ENCODE assay signal across 29 cellular contexts in genomic region chr2:118806797-118807667, GRCh38. TPM values are rescaled to one million over a fixed set of nuclear protein-coding genes. Genes with fewer than 3 reads are reported as not detected.
DNase-seq lines count a peak whose midpoint lies in the region; ATAC-seq, FAIRE-seq and TF ChIP-seq lines count a peak whose summit lies in the region.
"Had no signal": no experiment of that assay in that cellular context is flagged by ENCODE, and none has a peak within 500 bp of the region (broad histone marks: within the 10 kb centered on the region; RNA-seq: fewer than 3 reads in every experiment).

No MANE protein-coding gene starts in this region.

- WGBS in K562 (ENCODE audit: insufficient coverage, low coverage, missing lambda C conversion rate), result 22% methylated on average over 19 of the region's 23 CpGs
- WGBS in transverse colon (ENCODE audit: low coverage in 1 of 2), 2 donors, result 20 to 69% methylated on average over 2 to 23 of the region's 23 CpGs

- H2AFZ ChIP-seq in GM23338 (peak overlapping the region; percentile 90), K562 (ENCODE audit: low read depth, low read length) (peak overlapping the region; percentile 98)

- peak; percentile 54 for ATAC-seq in GM23338
- peak; percentile 67 for ATAC-seq in K562
- ATAC-seq: activated naive CD4-positive, alpha-beta T cell treated with anti-CD3 and anti-CD28 coated beads, Interleukin-2, amount 50 U/mL, for 72 hours; activated T-helper 17 cell treated with anti-CD3 and anti-CD28 coated beads, Interleukin-2, amount 50 U/mL, for 72 hours; stimulated activated naive CD8-positive, alpha-beta T cell treated with anti-CD3 and anti-CD28 coated beads, Interleukin-15, amount 100 ng/mL, for 72 hours had no signal

- no peak for TF ChIP-seq RAD21 in K562 (CRISPR knock-in tag; conservative IDR thresholded peaks at IDR 0.05 in 1 of 2, IDR thresholded peaks at IDR 0.05 in 1 of 2)

- TF ChIP-seq EP300 in K562 (IDR thresholded peaks at IDR 0.05; ENCODE audit: low read length) (no peak), transverse colon (IDR thresholded peaks at IDR 0.05; ENCODE audit: low read depth) (no peak)

- H3K9me3 ChIP-seq in K562 (replicated peaks; ENCODE audit: control insufficient read depth, insufficient read depth, low read depth, low read length), result no peaks in the 10 kb centered on the region
- H3K9me3 ChIP-seq in transverse colon, result no peaks in the 10 kb centered on the region
- H3K9me3 ChIP-seq: tibial artery had no signal

- CTCF ChIA-PET in K562 (lab: Yijun Ruan, JAX; ENCODE audit: low intra/inter-chr PET ratio), result no interaction called here

- H3K4me1 ChIP-seq in GM23338 (ENCODE audit: insufficient read depth) (peaks cover 43% of the 10 kb centered on the region), K562 (replicated peaks in 1 of 2; ENCODE audit: control insufficient read depth in 2 of 2, insufficient read depth in 2 of 2, low read length in 2 of 2) (peaks cover 26 to 37% of the 10 kb centered on the region in 2 experiments), transverse colon (peaks cover 0 to 5% (median 0%) of the 10 kb centered on the region in 4 donors)

- H3K9me3 Mint-ChIP-seq in GM23338, result no peaks in the 10 kb centered on the region
- no peaks in the 10 kb centered on the region for H3K9me3 Mint-ChIP-seq in HFFc6
- H3K9me3 Mint-ChIP-seq: activated B cell treated with CpG ODN at 0.5 μM for 24 hours; activated naive CD4-positive, alpha-beta T cell treated with anti-CD3 and anti-CD28 coated beads, Interleukin-2, amount 50 U/mL, for 72 hours; activated T-helper 17 cell treated with anti-CD3 and anti-CD28 coated beads, Interleukin-2, amount 50 U/mL, for 72 hours; stimulated activated naive CD8-positive, alpha-beta T cell treated with anti-CD3 and anti-CD28 coated beads, Interleukin-15, amount 100 ng/mL, for 72 hours had no signal

- no peaks in the 10 kb centered on the region for H3K9me1 ChIP-seq in K562 (ENCODE audit: control insufficient read depth, insufficient read depth, low read length)

- H3K4me1 Mint-ChIP-seq in GM23338 (peaks cover 37% of the 10 kb centered on the region), HFFc6 (ENCODE audit: low read depth) (no peaks in the 10 kb centered on the region)
- H3K4me1 Mint-ChIP-seq: activated T-helper 17 cell treated with anti-CD3 and anti-CD28 coated beads, Interleukin-2, amount 50 U/mL, for 72 hours had no signal

- peak; percentile 79 for FAIRE-seq in K562 (lab: Jason Lieb, UNC)

- POLR2A ChIA-PET in K562 (lab: Yijun Ruan, JAX), result interaction anchor here (0.6 to 0.9 kb wide), 5 partner anchors 9 to 509 kb away, joined by 3 to 8 read pairs (median 3); no protein-coding TSS in a partner anchor

- H3K27ac Mint-ChIP-seq in GM23338, result no peak overlapping the region
- no peak overlapping the region for H3K27ac Mint-ChIP-seq in HFFc6
- H3K27ac Mint-ChIP-seq: activated B cell treated with CpG ODN at 0.5 μM for 24 hours; activated naive CD4-positive, alpha-beta T cell treated with anti-CD3 and anti-CD28 coated beads, Interleukin-2, amount 50 U/mL, for 72 hours; activated T-helper 17 cell treated with anti-CD3 and anti-CD28 coated beads, Interleukin-2, amount 50 U/mL, for 72 hours; stimulated activated naive CD8-positive, alpha-beta T cell treated with anti-CD3 and anti-CD28 coated beads, Interleukin-15, amount 100 ng/mL, for 72 hours had no signal

- peak overlapping the region; percentile 70 to 86 for H3K9ac ChIP-seq in K562 (ENCODE audit: insufficient read depth in 1 of 2, low read depth in 2 of 2, low read length in 2 of 2)

- TF ChIP-seq CTCF in GM23338 (conservative IDR thresholded peaks at IDR 0.05; ENCODE audit: low read depth in 2 of 2) (no peak), K562 (IDR thresholded peaks at IDR 0.05 in 2 of 3, conservative IDR thresholded peaks at IDR 0.05 in 1 of 3; ENCODE audit: insufficient read depth in 2 of 3, low read depth in 1 of 3, low read length in 3 of 3) (no peak), transverse colon (IDR thresholded peaks at IDR 0.05) (no peak), HFFc6 (IDR thresholded peaks at IDR 0.05) (no peak)

- no peaks in the 10 kb centered on the region for H3K9me2 ChIP-seq in GM23338 (ENCODE audit: insufficient read depth)

- intact Hi-C loops in K562 (cut with micrococcal nuclease) (no loop called here), transverse colon (cut with DNase I; ENCODE audit: low total_unique reads) (no loop called here)

- H4K20me1 ChIP-seq in GM23338 (replicated peaks; ENCODE audit: insufficient read depth), result no peaks in the 10 kb centered on the region
- no peaks in the 10 kb centered on the region for H4K20me1 ChIP-seq in K562 (replicated peaks; ENCODE audit: control insufficient read depth, insufficient read depth, low read length)

- peaks cover 7% of the 10 kb centered on the region for H3K27me3 Mint-ChIP-seq in GM23338 (ENCODE audit: insufficient read depth, low read depth, poor library complexity)
- peaks cover 29% of the 10 kb centered on the region for H3K27me3 Mint-ChIP-seq in HFFc6 (ENCODE audit: insufficient read depth)

- H3K36me3 ChIP-seq in GM23338 (ENCODE audit: insufficient read depth) (no peaks in the 10 kb centered on the region), K562 (ENCODE audit: control insufficient read depth, insufficient read depth, low read length) (no peaks in the 10 kb centered on the region), transverse colon (no peaks in the 10 kb centered on the region)
- H3K36me3 ChIP-seq: tibial artery had no signal

- DNase-seq in GM23338 (ENCODE audit: low spot score), result peak; percentile 34
- DNase-seq in K562 (ENCODE audit: extremely low read depth in 1 of 4, low spot score in 3 of 4), result peak; percentile 18 to 56 (median 35)
- peak; percentile 14 for DNase-seq in myocyte (ENCODE audit: low read depth)
- no peak for DNase-seq in transverse colon
- DNase-seq in NCI-H1417 (lab: John Stamatoyannopoulos, UW), result no peak
- DNase-seq in HFFc6, result no peak
- DNase-seq in GM19240 (ENCODE audit: insufficient read length, low spot score), result no peak
- DNase-seq: activated B cell treated with CpG ODN at 0.5 μM for 24 hours; activated CD4-positive, alpha-beta T cell treated with anti-CD3 and anti-CD28 coated beads, Interleukin-2, amount 50 U/mL, for 48 hours; activated CD8-positive, alpha-beta memory T cell treated with anti-CD3 and anti-CD28 coated beads, Interleukin-2, amount 50 U/mL, for 48 hours; aorta; CD4-positive, alpha-beta memory T cell; cortex of kidney; EL; GOT3; mammary epithelial cell; NCI-H2029; NCI-H226; SHP77 treated with DMSO at 0.1 percent for 48 hours; stimulated activated CD4-positive, alpha-beta T cell treated with anti-CD3 and anti-CD28 coated beads, Interleukin-15, amount 100 ng/mL, for 24 hours; stimulated activated naive CD8-positive, alpha-beta T cell treated with anti-CD3 and anti-CD28 coated beads, Interleukin-15, amount 100 ng/mL, for 72 hours; T-helper 9 cell; tibial artery had no signal

- H3K27ac ChIP-seq in GM23338 (ENCODE audit: low read depth), result peak overlapping the region; percentile 67
- H3K27ac ChIP-seq in K562 (ENCODE audit: extremely low read depth, low read depth, low read length), result peak overlapping the region; percentile 85
- H3K27ac ChIP-seq in skin epidermis, result peak overlapping the region in 12 of 21 experiments; percentile 13 to 81 (median 70)
- no peak overlapping the region for H3K27ac ChIP-seq in transverse colon
- H3K27ac ChIP-seq: HL-60, tibial artery had no signal

- in situ Hi-C loops in K562 (cut with MboI), result no loop called here
- in situ Hi-C loops in transverse colon (cut with MboI; ENCODE audit: low pct_ligation_motif_present in 1 of 4, low pct_unique_long_range_greater_than_20kb in 1 of 4, low sequenced_read_pairs in 3 of 4), result no loop called here

- H3K4me3 Mint-ChIP-seq in GM23338 (peak overlapping the region; percentile 46), HFFc6 (no peak overlapping the region)
- H3K4me3 Mint-ChIP-seq: activated B cell treated with CpG ODN at 0.5 μM for 24 hours had no signal

- H3F3A ChIP-seq in GM23338 (replicated peaks; ENCODE audit: low read depth), result peaks cover 4% of the 10 kb centered on the region; the same call in 1 of the 2 replicates

- BruUV-seq in K562 (replicated peaks; lab: Mats Ljungman, UMichigan), result no TSS peak

- 0 out of 2 replicates have a peak, but pooled peaks cover 4% of the 10 kb centered on the region for H3K27me3 ChIP-seq in GM23338 (ENCODE audit: insufficient read depth)
- no peaks in the 10 kb centered on the region for H3K27me3 ChIP-seq in K562 (ENCODE audit: control insufficient read depth in 2 of 2, insufficient read depth in 2 of 2, low read length in 2 of 2)
- H3K27me3 ChIP-seq in transverse colon, result peaks cover 64% of the 10 kb centered on the region

- TF ChIP-seq POLR2A in K562 (conservative IDR thresholded peaks at IDR 0.05) (no peak), transverse colon (IDR thresholded peaks at IDR 0.05) (no peak)

- peak overlapping the region; percentile 44 for H3K4me3 ChIP-seq in GM23338
- no peak overlapping the region for H3K4me3 ChIP-seq in K562
- H3K4me3 ChIP-seq in skin epidermis, result no peak overlapping the region
- no peak overlapping the region for H3K4me3 ChIP-seq in transverse colon
- H3K4me3 ChIP-seq: tibial artery had no signal

- peak overlapping the region; percentile 66 for H3K4me2 ChIP-seq in GM23338
- H3K4me2 ChIP-seq in K562 (ENCODE audit: insufficient read depth, low read length), result peak overlapping the region; percentile 61

- H3K36me3 Mint-ChIP-seq in GM23338 (ENCODE audit: low read depth) (no peaks in the 10 kb centered on the region), HFFc6 (ENCODE audit: low read depth) (no peaks in the 10 kb centered on the region)
- H3K36me3 Mint-ChIP-seq: CD4-positive, alpha-beta memory T cell had no signal

- H3K79me2 ChIP-seq in GM23338 (replicated peaks; ENCODE audit: insufficient read depth), result no peaks in the 10 kb centered on the region
- H3K79me2 ChIP-seq in K562 (ENCODE audit: control insufficient read depth, insufficient read depth, low read length), result no peaks in the 10 kb centered on the region

RNA-seq across cellular contexts. Expression of gene EN1, which starts 40.4 kb away (rescaled TPM):
- 0.24 TPM in 1 of 2 replicates, not detected in the other for total RNA-seq in GM23338 (2014; rRNA removed; shearing (Covaris generic))
- polyA plus RNA-seq in GM23338 (2016; fragmentation: Nextera tagmentation; extraction: Ambion mirVana), result 0.09 and 0.21 TPM in 2 replicates
- 1.1 TPM in 1 of 2 replicates, not detected in the other for total RNA-seq in K562 (2011; cell fraction: chromatin; rRNA removed; ENCODE audit: low replicate concordance)
- total RNA-seq in K562 (2011; cell fraction: nucleolus; rRNA removed), result 0.67 TPM in 1 of 2 replicates, not detected in the other
- not detected in 2 replicates for total RNA-seq in K562 (2011; cell fraction: nucleoplasm; rRNA removed)
- total RNA-seq in K562 (2014; rRNA removed), result 1.5 and 1.9 TPM in 2 replicates
- total RNA-seq in K562 (2014; rRNA removed; fragmentation: Illumina TruSeq; extraction: Trizol), result 0.64 and 0.76 TPM in 2 replicates
- 0.51 and 0.75 TPM in 2 replicates for total RNA-seq in K562 (2015; rRNA removed; fragmentation: Illumina TruSeq; extraction: Trizol)
- total RNA-seq in K562 (2021), result 2.0 and 2.5 TPM in 2 replicates
- polyA plus RNA-seq in K562 (2011; rRNA removed), result 0.03 and 0.06 TPM in 2 replicates
- polyA plus RNA-seq in K562 (2011; cell fraction: cytosol; rRNA removed), result 0.09 TPM in 1 of 2 replicates, not detected in the other
- polyA plus RNA-seq in K562 (2011; cell fraction: nucleus; rRNA removed), result 0.28 TPM in 1 of 2 replicates, not detected in the other
- 1.0 and 2.5 TPM in 2 replicates for polyA plus RNA-seq in K562 (2012)
- polyA plus RNA-seq in K562 (2014; fragmentation: Illumina TruSeq; extraction: Trizol), result 0.95 and 0.98 TPM in 2 replicates
- polyA plus RNA-seq in K562 (2014; fragmentation: Nextera tagmentation; extraction: Ambion mirVana), result under 1 TPM; 0.06 to 0.10 TPM
- polyA plus RNA-seq in K562 (2014; rRNA removed), result 0.46 and 1.1 TPM in 2 replicates
- polyA minus RNA-seq in K562 (2011; rRNA and poly(A)+ RNA removed), result 0.30 and 0.32 TPM in 2 replicates
- 0.29 TPM in 1 of 2 replicates, not detected in the other for polyA minus RNA-seq in K562 (2011; cell fraction: cytosol; rRNA and poly(A)+ RNA removed)
- polyA minus RNA-seq in K562 (2011; cell fraction: nucleus; rRNA and poly(A)+ RNA removed), result 0.40 and 0.89 TPM in 2 replicates
- total RNA-seq in myocyte, result 5.1 and 8.1 TPM in 2 replicates
- polyA plus RNA-seq in myocyte (2012), result 7.7 TPM
- not detected for total RNA-seq in transverse colon
- total RNA-seq in HFFc6 (2021; fragmentation: NEBNext Ultra II Directional; extraction: Animal tissue kit (Norgen Biotek cat#: 25700)), result not detected
- total RNA-seq: activated B cell treated with CpG ODN at 0.5 μM for 24 hours; activated naive CD4-positive, alpha-beta T cell treated with anti-CD3 and anti-CD28 coated beads, Interleukin-2, amount 50 U/mL, for 72 hours; activated T-helper 17 cell treated with anti-CD3 and anti-CD28 coated beads, Interleukin-2, amount 50 U/mL, for 72 hours; aorta; CD4-positive, alpha-beta memory T cell; glomerular endothelial cell; osteocyte had no signal
- polyA plus RNA-seq: aorta; CD4-positive, alpha-beta memory T cell; mammary epithelial cell had no signal

Comparison
In these comparisons a context has a peak if more than half of its experiments do, and no peak if none do; other contexts are left out.
1. DNase-seq: peak in GM23338 (single experiment), K562 (4 of 4) and myocyte (single experiment); none in transverse colon (single experiment), NCI-H1417 (0 of 3), HFFc6 (single experiment) and GM19240 (single experiment).
2. H3K27ac ChIP-seq: peak in GM23338 (single experiment), K562 (single experiment) and skin epidermis (12 of 21); none in transverse colon (0 of 4).